ENCODE assay signal across 1 cellular context in the genomic region with DNA sequence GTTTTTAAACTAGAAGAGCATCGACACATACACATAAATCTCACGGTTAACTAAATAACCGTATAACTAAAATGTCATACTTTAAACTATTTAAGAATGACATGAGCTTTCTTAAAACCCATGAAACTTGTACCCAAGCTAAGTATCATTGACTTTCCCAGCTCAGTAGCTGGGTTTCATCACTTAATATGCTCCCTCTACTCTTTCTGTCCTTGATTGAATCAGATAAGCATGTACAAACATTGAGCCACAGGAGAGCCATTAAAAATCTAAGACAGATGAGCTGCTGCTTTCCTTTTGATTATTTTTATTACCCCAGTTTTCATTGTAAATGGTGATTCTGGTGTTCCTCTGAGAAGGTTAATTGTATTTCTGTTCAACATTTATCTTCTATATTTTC.
TF ChIP-seq lines count a peak whose summit lies in the region.

No MANE protein-coding gene starts in this region.

TF ChIP-seq in HEK293, 187 proteins besides CTCF, POLR2A, EP300 and RAD21 (continued from another document):
- TF ChIP-seq, protein P1, sequence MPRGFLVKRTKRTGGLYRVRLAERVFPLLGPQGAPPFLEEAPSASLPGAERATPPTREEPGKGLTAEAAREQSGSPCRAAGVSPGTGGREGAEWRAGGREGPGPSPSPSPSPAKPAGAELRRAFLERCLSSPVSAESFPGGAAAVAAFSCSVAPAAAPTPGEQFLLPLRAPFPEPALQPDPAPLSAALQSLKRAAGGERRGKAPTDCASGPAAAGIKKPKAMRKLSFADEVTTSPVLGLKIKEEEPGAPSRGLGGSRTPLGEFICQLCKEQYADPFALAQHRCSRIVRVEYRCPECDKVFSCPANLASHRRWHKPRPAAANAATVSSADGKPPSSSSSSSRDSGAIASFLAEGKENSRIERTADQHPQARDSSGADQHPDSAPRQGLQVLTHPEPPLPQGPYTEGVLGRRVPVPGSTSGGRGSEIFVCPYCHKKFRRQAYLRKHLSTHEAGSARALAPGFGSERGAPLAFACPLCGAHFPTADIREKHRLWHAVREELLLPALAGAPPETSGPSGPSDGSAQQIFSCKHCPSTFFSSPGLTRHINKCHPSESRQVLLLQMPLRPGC (tag by site-specific recombination; IDR thresholded peaks at IDR 0.05) = peak; percentile 51
- TF ChIP-seq PRDM1 (tag by site-specific recombination; IDR thresholded peaks at IDR 0.05) (no peak), SP2 (tag by site-specific recombination; IDR thresholded peaks at IDR 0.05) (0 out of 2 replicates have a peak, but pooled peaks have one; percentile 6), ZNF433 (tag by site-specific recombination; IDR thresholded peaks at IDR 0.05; ENCODE audit: low read depth) (no peak), ZNF830 (tag by site-specific recombination; IDR thresholded peaks at IDR 0.05; ENCODE audit: low read depth) (no peak), ZNF610 (tag by site-specific recombination; IDR thresholded peaks at IDR 0.05; ENCODE audit: borderline replicate concordance) (peak; percentile 77), ZNF335 (tag by site-specific recombination; conservative IDR thresholded peaks at IDR 0.05) (no peak), ZNF701 (tag by site-specific recombination; IDR thresholded peaks at IDR 0.05) (no peak), ZNF416 (tag by site-specific recombination; IDR thresholded peaks at IDR 0.05) (no peak), ZNF555 (tag by site-specific recombination; conservative IDR thresholded peaks at IDR 0.05) (no peak), ZNF18 (tag by site-specific recombination; IDR thresholded peaks at IDR 0.05) (peak; percentile 81), IKZF3 (tag by site-specific recombination; IDR thresholded peaks at IDR 0.05) (peak; percentile 98), ZEB2 (tag by site-specific recombination; IDR thresholded peaks at IDR 0.05) (peak; percentile 87), ZNF558 (tag by site-specific recombination; IDR thresholded peaks at IDR 0.05) (no peak), ZNF280C (tag by site-specific recombination; IDR thresholded peaks at IDR 0.05) (no peak), ZNF211 (tag by site-specific recombination; IDR thresholded peaks at IDR 0.05; ENCODE audit: low read depth) (no peak), ZNF146 (tag by site-specific recombination; IDR thresholded peaks at IDR 0.05) (peak; percentile 35; the same call in 1 of the 2 replicates), ZNF248 (tag by site-specific recombination; IDR thresholded peaks at IDR 0.05) (no peak), ZNF530 (tag by site-specific recombination; IDR thresholded peaks at IDR 0.05; ENCODE audit: low read depth) (no peak), ZNF624 (tag by site-specific recombination; IDR thresholded peaks at IDR 0.05) (peak; percentile 45; the same call in 1 of the 2 replicates), GLI4 (tag by site-specific recombination; IDR thresholded peaks at IDR 0.05) (no peak), ZNF423 (tag by site-specific recombination; IDR thresholded peaks at IDR 0.05) (peak; percentile 72; the same call in 1 of the 2 replicates), ZNF704 (tag by site-specific recombination; IDR thresholded peaks at IDR 0.05) (no peak), ZNF2 (tag by site-specific recombination; IDR thresholded peaks at IDR 0.05) (no peak), ZBTB17 (tag by site-specific recombination; IDR thresholded peaks at IDR 0.05) (no peak; the same call in 1 of the 2 replicates), ZXDB (tag by site-specific recombination; IDR thresholded peaks at IDR 0.05) (peak; percentile 90), ZNF112 (tag by site-specific recombination; IDR thresholded peaks at IDR 0.05) (no peak), MZF1 (tag by site-specific recombination; IDR thresholded peaks at IDR 0.05; ENCODE audit: borderline replicate concordance) (peak; percentile 57; the same call in 1 of the 2 replicates), BCL11B (tag by site-specific recombination; IDR thresholded peaks at IDR 0.05; ENCODE audit: low read depth) (peak; percentile 60; the same call in 1 of the 2 replicates), ZNF48 (tag by site-specific recombination; IDR thresholded peaks at IDR 0.05) (no peak), ZNF292 (tag by site-specific recombination; IDR thresholded peaks at IDR 0.05; ENCODE audit: borderline replicate concordance, low read depth) (no peak), ZNF521 (tag by site-specific recombination; IDR thresholded peaks at IDR 0.05) (no peak), ZNF664 (tag by site-specific recombination; IDR thresholded peaks at IDR 0.05) (no peak)
- TF ChIP-seq, protein P2, sequence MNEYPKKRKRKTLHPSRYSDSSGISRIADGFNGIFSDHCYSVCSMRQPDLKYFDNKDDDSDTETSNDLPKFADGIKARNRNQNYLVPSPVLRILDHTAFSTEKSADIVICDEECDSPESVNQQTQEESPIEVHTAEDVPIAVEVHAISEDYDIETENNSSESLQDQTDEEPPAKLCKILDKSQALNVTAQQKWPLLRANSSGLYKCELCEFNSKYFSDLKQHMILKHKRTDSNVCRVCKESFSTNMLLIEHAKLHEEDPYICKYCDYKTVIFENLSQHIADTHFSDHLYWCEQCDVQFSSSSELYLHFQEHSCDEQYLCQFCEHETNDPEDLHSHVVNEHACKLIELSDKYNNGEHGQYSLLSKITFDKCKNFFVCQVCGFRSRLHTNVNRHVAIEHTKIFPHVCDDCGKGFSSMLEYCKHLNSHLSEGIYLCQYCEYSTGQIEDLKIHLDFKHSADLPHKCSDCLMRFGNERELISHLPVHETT (tag by site-specific recombination; IDR thresholded peaks at IDR 0.05) = peak; percentile 82
- TF ChIP-seq, protein P3, sequence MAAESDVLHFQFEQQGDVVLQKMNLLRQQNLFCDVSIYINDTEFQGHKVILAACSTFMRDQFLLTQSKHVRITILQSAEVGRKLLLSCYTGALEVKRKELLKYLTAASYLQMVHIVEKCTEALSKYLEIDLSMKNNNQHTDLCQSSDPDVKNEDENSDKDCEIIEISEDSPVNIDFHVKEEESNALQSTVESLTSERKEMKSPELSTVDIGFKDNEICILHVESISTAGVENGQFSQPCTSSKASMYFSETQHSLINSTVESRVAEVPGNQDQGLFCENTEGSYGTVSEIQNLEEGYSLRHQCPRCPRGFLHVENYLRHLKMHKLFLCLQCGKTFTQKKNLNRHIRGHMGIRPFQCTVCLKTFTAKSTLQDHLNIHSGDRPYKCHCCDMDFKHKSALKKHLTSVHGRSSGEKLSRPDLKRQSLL (tag by site-specific recombination; IDR thresholded peaks at IDR 0.05) = peak; percentile 54; the same call in 1 of the 2 replicates
- TF ChIP-seq, protein P4, sequence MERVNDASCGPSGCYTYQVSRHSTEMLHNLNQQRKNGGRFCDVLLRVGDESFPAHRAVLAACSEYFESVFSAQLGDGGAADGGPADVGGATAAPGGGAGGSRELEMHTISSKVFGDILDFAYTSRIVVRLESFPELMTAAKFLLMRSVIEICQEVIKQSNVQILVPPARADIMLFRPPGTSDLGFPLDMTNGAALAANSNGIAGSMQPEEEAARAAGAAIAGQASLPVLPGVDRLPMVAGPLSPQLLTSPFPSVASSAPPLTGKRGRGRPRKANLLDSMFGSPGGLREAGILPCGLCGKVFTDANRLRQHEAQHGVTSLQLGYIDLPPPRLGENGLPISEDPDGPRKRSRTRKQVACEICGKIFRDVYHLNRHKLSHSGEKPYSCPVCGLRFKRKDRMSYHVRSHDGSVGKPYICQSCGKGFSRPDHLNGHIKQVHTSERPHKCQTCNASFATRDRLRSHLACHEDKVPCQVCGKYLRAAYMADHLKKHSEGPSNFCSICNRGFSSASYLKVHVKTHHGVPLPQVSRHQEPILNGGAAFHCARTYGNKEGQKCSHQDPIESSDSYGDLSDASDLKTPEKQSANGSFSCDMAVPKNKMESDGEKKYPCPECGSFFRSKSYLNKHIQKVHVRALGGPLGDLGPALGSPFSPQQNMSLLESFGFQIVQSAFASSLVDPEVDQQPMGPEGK (tag by site-specific recombination; IDR thresholded peaks at IDR 0.05) = peak; percentile 38; the same call in 1 of the 2 replicates
- TF ChIP-seq, protein P5, sequence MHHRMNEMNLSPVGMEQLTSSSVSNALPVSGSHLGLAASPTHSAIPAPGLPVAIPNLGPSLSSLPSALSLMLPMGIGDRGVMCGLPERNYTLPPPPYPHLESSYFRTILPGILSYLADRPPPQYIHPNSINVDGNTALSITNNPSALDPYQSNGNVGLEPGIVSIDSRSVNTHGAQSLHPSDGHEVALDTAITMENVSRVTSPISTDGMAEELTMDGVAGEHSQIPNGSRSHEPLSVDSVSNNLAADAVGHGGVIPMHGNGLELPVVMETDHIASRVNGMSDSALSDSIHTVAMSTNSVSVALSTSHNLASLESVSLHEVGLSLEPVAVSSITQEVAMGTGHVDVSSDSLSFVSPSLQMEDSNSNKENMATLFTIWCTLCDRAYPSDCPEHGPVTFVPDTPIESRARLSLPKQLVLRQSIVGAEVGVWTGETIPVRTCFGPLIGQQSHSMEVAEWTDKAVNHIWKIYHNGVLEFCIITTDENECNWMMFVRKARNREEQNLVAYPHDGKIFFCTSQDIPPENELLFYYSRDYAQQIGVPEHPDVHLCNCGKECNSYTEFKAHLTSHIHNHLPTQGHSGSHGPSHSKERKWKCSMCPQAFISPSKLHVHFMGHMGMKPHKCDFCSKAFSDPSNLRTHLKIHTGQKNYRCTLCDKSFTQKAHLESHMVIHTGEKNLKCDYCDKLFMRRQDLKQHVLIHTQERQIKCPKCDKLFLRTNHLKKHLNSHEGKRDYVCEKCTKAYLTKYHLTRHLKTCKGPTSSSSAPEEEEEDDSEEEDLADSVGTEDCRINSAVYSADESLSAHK (tag by site-specific recombination; IDR thresholded peaks at IDR 0.05) = peak; percentile 95
- TF ChIP-seq, protein P6, sequence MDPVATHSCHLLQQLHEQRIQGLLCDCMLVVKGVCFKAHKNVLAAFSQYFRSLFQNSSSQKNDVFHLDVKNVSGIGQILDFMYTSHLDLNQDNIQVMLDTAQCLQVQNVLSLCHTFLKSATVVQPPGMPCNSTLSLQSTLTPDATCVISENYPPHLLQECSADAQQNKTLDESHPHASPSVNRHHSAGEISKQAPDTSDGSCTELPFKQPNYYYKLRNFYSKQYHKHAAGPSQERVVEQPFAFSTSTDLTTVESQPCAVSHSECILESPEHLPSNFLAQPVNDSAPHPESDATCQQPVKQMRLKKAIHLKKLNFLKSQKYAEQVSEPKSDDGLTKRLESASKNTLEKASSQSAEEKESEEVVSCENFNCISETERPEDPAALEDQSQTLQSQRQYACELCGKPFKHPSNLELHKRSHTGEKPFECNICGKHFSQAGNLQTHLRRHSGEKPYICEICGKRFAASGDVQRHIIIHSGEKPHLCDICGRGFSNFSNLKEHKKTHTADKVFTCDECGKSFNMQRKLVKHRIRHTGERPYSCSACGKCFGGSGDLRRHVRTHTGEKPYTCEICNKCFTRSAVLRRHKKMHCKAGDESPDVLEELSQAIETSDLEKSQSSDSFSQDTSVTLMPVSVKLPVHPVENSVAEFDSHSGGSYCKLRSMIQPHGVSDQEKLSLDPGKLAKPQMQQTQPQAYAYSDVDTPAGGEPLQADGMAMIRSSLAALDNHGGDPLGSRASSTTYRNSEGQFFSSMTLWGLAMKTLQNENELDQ (tag by site-specific recombination; IDR thresholded peaks at IDR 0.05; ENCODE audit: low read depth) = no peak
- TF ChIP-seq, protein P7, sequence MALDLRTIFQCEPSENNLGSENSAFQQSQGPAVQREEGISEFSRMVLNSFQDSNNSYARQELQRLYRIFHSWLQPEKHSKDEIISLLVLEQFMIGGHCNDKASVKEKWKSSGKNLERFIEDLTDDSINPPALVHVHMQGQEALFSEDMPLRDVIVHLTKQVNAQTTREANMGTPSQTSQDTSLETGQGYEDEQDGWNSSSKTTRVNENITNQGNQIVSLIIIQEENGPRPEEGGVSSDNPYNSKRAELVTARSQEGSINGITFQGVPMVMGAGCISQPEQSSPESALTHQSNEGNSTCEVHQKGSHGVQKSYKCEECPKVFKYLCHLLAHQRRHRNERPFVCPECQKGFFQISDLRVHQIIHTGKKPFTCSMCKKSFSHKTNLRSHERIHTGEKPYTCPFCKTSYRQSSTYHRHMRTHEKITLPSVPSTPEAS (tag by site-specific recombination; IDR thresholded peaks at IDR 0.05) = no peak
TF ChIP-seq in HEK293: peak in this region for 68.
